15 cellular contexts compared by ENCODE assay signal in genomic region chr5:158644301-158644700, GRCh38.
DNase-seq lines count a peak whose midpoint lies in the region; ATAC-seq and TF ChIP-seq lines count a peak whose summit lies in the region.
"Had no signal": no experiment of that assay in that cellular context is flagged by ENCODE, and none has a peak within 500 bp of the region (broad histone marks: within the 10 kb centered on the region; RNA-seq: fewer than 3 reads in every experiment).

No MANE protein-coding gene starts in this region.

- H3K27ac Mint-ChIP-seq in mesothelial cell of epicardium = no peak overlapping the region
- H3K27ac Mint-ChIP-seq: CD4-positive, alpha-beta memory T cell; IgD-negative memory B cell had no signal

- H3K9me2 ChIP-seq in GM23248 (ENCODE audit: insufficient read depth) = no peaks in the 10 kb centered on the region

- H3K9me3 Mint-ChIP-seq in mesothelial cell of epicardium = peaks cover 3% of the 10 kb centered on the region
- H3K9me3 Mint-ChIP-seq: IgD-negative memory B cell had no signal

- H3K4me3 ChIP-seq in GM23248 (no peak overlapping the region), fibroblast of the aortic adventitia (ENCODE audit: low read depth, low read length) (no peak overlapping the region)
- H3K4me3 ChIP-seq: A549 had no signal

- H3K4me1 ChIP-seq in GM23248 (ENCODE audit: insufficient read depth) = peaks cover 26% of the 10 kb centered on the region
- H3K4me1 ChIP-seq: A549, BE2C had no signal

- no peaks in the 10 kb centered on the region for H3K9me3 ChIP-seq in GM23248 (ENCODE audit: low read depth)
- H3K9me3 ChIP-seq: A549, BE2C had no signal

- peaks cover 17% of the 10 kb centered on the region for H3F3A ChIP-seq in GM23248 (ENCODE audit: insufficient read depth)

- no peak overlapping the region for H3K9ac ChIP-seq in GM23248

- in situ Hi-C loops in GM23248 (cut with MboI) = no loop called here
- in situ Hi-C loops in SK-MEL-5 (cut with HindIII; ENCODE audit: low pct_unique_long_range_greater_than_20kb, low sequenced_read_pairs) = no loop called here

- no peak for ATAC-seq in GM18519 (IDR thresholded peaks at IDR 0.05; ENCODE audit: low FRiP score, unreplicated experiment)
- ATAC-seq: A549, HCT116 had no signal

- no peaks in the 10 kb centered on the region for H3K27me3 ChIP-seq in GM23248 (replicated peaks; ENCODE audit: insufficient read depth)
- H3K27me3 ChIP-seq: BE2C had no signal

- H3K4me3 Mint-ChIP-seq in mesothelial cell of epicardium = no peak overlapping the region
- H3K4me3 Mint-ChIP-seq: CD4-positive, alpha-beta memory T cell; IgD-negative memory B cell had no signal

- peak; percentile 37 for DNase-seq in GM23248
- peak; percentile 60 for DNase-seq in SK-MEL-5 (ENCODE audit: low read depth, low spot score)
- DNase-seq in fibroblast of the aortic adventitia (ENCODE audit: low read depth) = peak; percentile 15
- DNase-seq in SW480 (ENCODE audit: low spot score) = no peak
- DNase-seq in NCI-H1417 treated with DMSO at 0.1 percent for 48 hours (lab: John Stamatoyannopoulos, UW) = no peak
- DNase-seq in mesothelial cell of epicardium (ENCODE audit: low spot score in 2 of 2, unreplicated experiment in 2 of 2) = no peak
- DNase-seq: BE2C; CD4-positive, alpha-beta memory T cell; DMS79; GDM1 had no signal

- no peak overlapping the region for H3K27ac ChIP-seq in GM23248
- H3K27ac ChIP-seq: A549, C4-2B had no signal

- no peaks in the 10 kb centered on the region for H3K4me1 Mint-ChIP-seq in mesothelial cell of epicardium
- H3K4me1 Mint-ChIP-seq: CD4-positive, alpha-beta memory T cell had no signal

- TF ChIP-seq CTCF in fibroblast of the aortic adventitia (IDR thresholded peaks at IDR 0.05; ENCODE audit: insufficient read depth, low read length) (no peak), mesothelial cell of epicardium (IDR thresholded peaks at IDR 0.05; ENCODE audit: unreplicated experiment) (no peak)

- H3K4me2 ChIP-seq in GM23248 (ENCODE audit: unreplicated experiment) = no peak overlapping the region
- H3K4me2 ChIP-seq: A549 had no signal

- no peak overlapping the region for H2AFZ ChIP-seq in GM23248

- H3K36me3 Mint-ChIP-seq in mesothelial cell of epicardium = no peaks in the 10 kb centered on the region
- H3K36me3 Mint-ChIP-seq: CD4-positive, alpha-beta memory T cell; IgD-negative memory B cell had no signal

- H3K27me3 Mint-ChIP-seq in mesothelial cell of epicardium (ENCODE audit: low read depth) = peaks cover 14% of the 10 kb centered on the region
- H3K27me3 Mint-ChIP-seq: IgD-negative memory B cell had no signal

- H4K20me1 ChIP-seq in GM23248 (ENCODE audit: insufficient read depth) = no peaks in the 10 kb centered on the region

- H3K79me2 ChIP-seq in GM23248 (ENCODE audit: insufficient read depth) = no peaks in the 10 kb centered on the region

- no peaks in the 10 kb centered on the region for H3K36me3 ChIP-seq in GM23248 (ENCODE audit: low read depth)
- H3K36me3 ChIP-seq: BE2C had no signal

Comparison
In these comparisons a context has a peak if more than half of its experiments do, and no peak if none do; other contexts are left out.
1. DNase-seq: peak in GM23248 (single experiment), SK-MEL-5 (single experiment) and fibroblast of the aortic adventitia (single experiment); none in SW480 (single experiment), NCI-H1417 treated with DMSO at 0.1 percent for 48 hours (single experiment) and mesothelial cell of epicardium (0 of 2).